Comparison of ENCODE assay signal across 23 cellular contexts in genomic region chr1:184820218-184820720, GRCh38.
"Had no signal": no experiment of that assay in that cellular context is flagged by ENCODE, and none has a peak within 500 bp of the region (broad histone marks: within the 10 kb centered on the region; RNA-seq: fewer than 3 reads in every experiment).

No MANE protein-coding gene starts in this region.

- H3K36me3 ChIP-seq: breast epithelium had no signal

- H3K27me3 ChIP-seq: breast epithelium had no signal

- H3K27ac ChIP-seq: breast epithelium had no signal

- ATAC-seq: activated CD8-positive, alpha-beta memory T cell treated with anti-CD3 and anti-CD28 coated beads, Interleukin-2, amount 10 ng/mL, durations not matched to agents 7 days and 5 days; K562; PC-3; WTC11 had no signal

- DNase-seq: activated CD4-positive, alpha-beta T cell treated with anti-CD3 and anti-CD28 coated beads, Interleukin-2, amount 10 ng/mL, durations not matched to agents 24 days and 14 days; activated CD4-positive, alpha-beta T cell treated with anti-CD3 and anti-CD28 coated beads, Interleukin-2, amount 50 U/mL, for 48 hours; activated CD4-positive, CD25-positive, alpha-beta regulatory T cell treated with anti-CD3 and anti-CD28 coated beads, Interleukin-2, amount 50 U/mL, for 72 hours; activated CD8-positive, alpha-beta memory T cell treated with anti-CD3 and anti-CD28 coated beads, Interleukin-2, amount 10 ng/mL, durations not matched to agents 7 days and 5 days; activated effector memory CD4-positive, alpha-beta T cell treated with Interleukin-2 at 50 U/mL for 16 hours; activated naive CD4-positive, alpha-beta T cell; activated T-cell treated with anti-CD3 and anti-CD28 coated beads, Interleukin-2, amount 50 U/mL, for 24 hours; aorta; caudate nucleus; Kasumi-1; NCI-H1048; NCI-H1417; NCI-H1694; NCI-H2029; NCI-H2107; NCI-H510A treated with DMSO at 0.1 percent for 48 hours; NCI-H69; PC-3; SHP77 treated with DMSO at 0.1 percent for 48 hours; T-helper 9 cell had no signal

- H3K9me3 ChIP-seq: breast epithelium had no signal

- H3K4me3 ChIP-seq: breast epithelium, K562 had no signal
